In genomic region chr14:22973217-22974032, GRCh38 we compare ENCODE assay signal across 2 cellular contexts.
TF ChIP-seq lines count a peak whose summit lies in the region.

No MANE protein-coding gene starts in this region.

TF ChIP-seq in IMR-90, 13 proteins besides CTCF, POLR2A, EP300 and RAD21:
- TF ChIP-seq SMC3 (IDR thresholded peaks at IDR 0.05; ENCODE audit: low read depth, low read length) (peak; percentile 56), MAZ (IDR thresholded peaks at IDR 0.05; ENCODE audit: borderline replicate concordance, low read depth, low read length) (no peak), USF2 (IDR thresholded peaks at IDR 0.05; ENCODE audit: low read depth, low read length) (no peak)

TF ChIP-seq in H1, 55 proteins besides CTCF, POLR2A, EP300 and RAD21:
- TF ChIP-seq RFX5 (IDR thresholded peaks at IDR 0.05; ENCODE audit: borderline replicate concordance, low read depth, low read length): no peak
- TF ChIP-seq POLR2AphosphoS5 (IDR thresholded peaks at IDR 0.05; ENCODE audit: low read depth, low read length): peak; percentile 29; the same call in 1 of the 2 replicates
- peak; percentile 27; the same call in 1 of the 2 replicates for TF ChIP-seq JUND (IDR thresholded peaks at IDR 0.05; ENCODE audit: low read length)
